ENCODE assay signal across 8 cellular contexts in the genomic region with DNA sequence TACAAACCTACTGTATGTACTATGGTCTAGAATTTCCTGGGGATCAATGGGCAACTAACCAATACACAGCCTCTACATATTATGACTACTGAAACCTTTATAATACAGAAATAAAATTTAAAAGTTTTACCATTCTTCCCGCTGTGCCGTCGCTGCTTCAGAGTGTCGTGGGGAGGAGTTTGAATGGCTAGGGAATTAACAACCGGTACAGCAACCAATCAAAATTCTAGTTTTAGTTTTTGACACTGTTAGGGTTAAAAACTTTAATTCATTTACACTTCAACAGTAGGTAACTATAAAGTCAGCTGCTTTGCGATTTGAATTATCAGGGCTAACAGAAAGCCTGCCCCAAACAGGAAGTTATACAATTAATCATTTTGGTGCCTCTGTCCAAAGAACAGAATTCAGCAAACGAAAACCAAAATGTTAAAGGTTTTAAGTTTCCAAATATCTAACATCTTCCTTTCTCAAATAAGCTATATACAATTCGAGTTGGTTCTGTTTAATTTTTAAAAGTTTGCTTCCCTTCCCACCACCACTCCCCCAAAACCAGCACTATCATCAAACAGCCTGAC. TPM values are rescaled to one million over a fixed set of nuclear protein-coding genes. Genes with fewer than 3 reads are reported as not detected.
DNase-seq lines count a peak whose midpoint lies in the region; ATAC-seq and TF ChIP-seq lines count a peak whose summit lies in the region.

No MANE protein-coding gene starts in this region.

- ATAC-seq in IMR-90 (ENCODE audit: low read depth) (no peak), GM21381 (IDR thresholded peaks at IDR 0.05; ENCODE audit: unreplicated experiment) (no peak)

- peak overlapping the region; percentile 85 for H3K4me3 ChIP-seq in BJ (ENCODE audit: low read depth, low read length)
- peak overlapping the region; percentile 83 for H3K4me3 ChIP-seq in IMR-90 (ENCODE audit: insufficient read depth, low read depth, low read length)
- peak overlapping the region; percentile 82 to 98 (median 88) for H3K4me3 ChIP-seq in breast epithelium
- peak overlapping the region; percentile 91 for H3K4me3 ChIP-seq in mesodermal cell (ENCODE audit: extremely low read depth, insufficient read depth, low read length, poor library complexity, severe bottlenecking)

- H2BK5ac ChIP-seq in IMR-90 (ENCODE audit: low read depth, low read length, poor library complexity, severe bottlenecking) = no peak overlapping the region

- no peak overlapping the region for H2AFZ ChIP-seq in IMR-90 (replicated peaks; ENCODE audit: low read length, poor library complexity)

- peaks cover 10% of the 10 kb centered on the region; the same call in 1 of the 2 replicates for H3K9me1 ChIP-seq in IMR-90 (ENCODE audit: insufficient read depth, low read length)

- H4K20me1 ChIP-seq in IMR-90 (ENCODE audit: insufficient read depth, low read length) = peaks cover 70% of the 10 kb centered on the region

- no peak overlapping the region for H2AK5ac ChIP-seq in IMR-90 (ENCODE audit: low read depth, low read length)

- intact Hi-C loops in IMR-90 (cut with micrococcal nuclease) (loop anchor here (1.0 kb wide), 1 partner anchor 8 kb away; no protein-coding TSS in a partner anchor), breast epithelium (cut with DNase I; ENCODE audit: low total_unique reads) (no loop called here), posterior cingulate gyrus (cut with DNase I) (loop anchor here (5.0 to 10.0 kb wide), 4 partner anchors 89 to 641 kb away; partner anchors contain the start of genes LIN54 and THAP9)

- H2AK9ac ChIP-seq in IMR-90 (replicated peaks; ENCODE audit: low read depth, low read length, poor library complexity) = no peak overlapping the region

- POLR2A ChIA-PET in BJ (lab: Charles Lee) = no interaction called here
- POLR2A ChIA-PET in IMR-90 (lab: Charles Lee; ENCODE audit: unreplicated experiment) = no interaction called here

- dilution Hi-C loops in IMR-90 (cut with HindIII; ENCODE audit: low sequenced_read_pairs, unreplicated experiment) = no loop called here

- H2BK120ac ChIP-seq in IMR-90 (ENCODE audit: low read depth, low read length) = no peak overlapping the region

- no peak overlapping the region; the same call in 1 of the 2 replicates for H3K56ac ChIP-seq in IMR-90 (ENCODE audit: extremely low read depth, insufficient read depth, low read length)

- no peak for TF ChIP-seq RAD21 in IMR-90 (IDR thresholded peaks at IDR 0.05; ENCODE audit: low read length)

- no peak overlapping the region for H2BK20ac ChIP-seq in IMR-90 (ENCODE audit: low read depth, low read length)

- no peak overlapping the region for H3K4ac ChIP-seq in IMR-90 (ENCODE audit: low read depth, low read length)

- H3K27ac ChIP-seq in IMR-90 (ENCODE audit: insufficient read depth, low read length) = no peak overlapping the region
- H3K27ac ChIP-seq in breast epithelium = peak overlapping the region in 1 of 2 donors; percentile 100
- H3K27ac ChIP-seq in mesodermal cell (ENCODE audit: low read depth, low read length, severe bottlenecking) = no peak overlapping the region

- no peak overlapping the region for H4K91ac ChIP-seq in IMR-90 (ENCODE audit: insufficient read depth, low read depth, low read length)

- H3K79me1 ChIP-seq in IMR-90 (ENCODE audit: low read depth in 1 of 2, low read length in 2 of 2) = peaks cover 6 to 23% of the 10 kb centered on the region in 2 experiments

- H3K9ac ChIP-seq in IMR-90 (ENCODE audit: low read depth, low read length) = peak overlapping the region; percentile 96; the same call in 1 of the 2 replicates

- in situ Hi-C loops in IMR-90 (cut with MboI; ENCODE audit: low sequenced_read_pairs) = no loop called here

- H3K14ac ChIP-seq in IMR-90 (replicated peaks; ENCODE audit: low read depth, low read length) = peak overlapping the region; percentile 11; the same call in 1 of the 2 replicates

- no peak overlapping the region for H4K5ac ChIP-seq in IMR-90 (ENCODE audit: low read depth, low read length)

- H3K18ac ChIP-seq in IMR-90 (ENCODE audit: low read depth, low read length) = no peak overlapping the region

- H3K4me1 ChIP-seq in IMR-90 (ENCODE audit: control insufficient read depth, insufficient read depth, low read length) (no peaks in the 10 kb centered on the region), breast epithelium (peaks cover 0 to 23% of the 10 kb centered on the region in 2 donors), mesodermal cell (ENCODE audit: control insufficient read depth, insufficient read depth, low read length, poor library complexity, severe bottlenecking) (peaks cover 25% of the 10 kb centered on the region)

- no CpG with 5 or more reads among the region's 8 CpGs for WGBS in IMR-90 (ENCODE audit: extremely low coverage in 2 of 2, insufficient read length in 1 of 2), 2 experiments
- WGBS in mesodermal cell (ENCODE audit: insufficient coverage in 2 of 2), 2 experiments = 0% methylated on average over 1 of the region's 8 CpGs; no CpG with 5 or more reads in 1 of the 2 experiments

- no peak for TF ChIP-seq POLR2A in IMR-90 (IDR thresholded peaks at IDR 0.05; ENCODE audit: low read depth, low read length)
- TF ChIP-seq POLR2A in breast epithelium (IDR thresholded peaks at IDR 0.05) = no peak

- H3K4me2 ChIP-seq in IMR-90 (ENCODE audit: low read depth, low read length) = peak overlapping the region; percentile 94

- no peak for DNase-seq in BJ (ENCODE audit: low read depth)
- peak; percentile 18 for DNase-seq in IMR-90
- DNase-seq in breast epithelium (ENCODE audit: low spot score in 2 of 2) = no peak
- DNase-seq in iPS-NIHi11 (ENCODE audit: low spot score) = no peak
- DNase-seq in posterior cingulate gyrus = no peak
- DNase-seq in NCI-H748 (lab: John Stamatoyannopoulos, UW; ENCODE audit: unreplicated experiment) = no peak

- BruUV-seq in IMR-90 (replicated peaks; lab: Mats Ljungman, UMichigan) = no TSS peak

- CTCF ChIA-PET in BJ (lab: Yijun Ruan, JAX) = interaction anchor here (0.5 to 2.8 kb wide), 2 partner anchors 11 to 221 kb away, joined by 3 to 14 read pairs; no protein-coding TSS in a partner anchor
- CTCF ChIA-PET in IMR-90 (lab: Yijun Ruan, JAX) = interaction anchor here (3.2 kb wide), 1 partner anchor 11 kb away, joined by 13 read pairs; no protein-coding TSS in a partner anchor

- no peaks in the 10 kb centered on the region for H3K9me3 ChIP-seq in IMR-90 (ENCODE audit: control insufficient read depth, insufficient read depth, low read length)
- no peaks in the 10 kb centered on the region for H3K9me3 ChIP-seq in breast epithelium
- H3K9me3 ChIP-seq in mesodermal cell (ENCODE audit: control insufficient read depth, low read length) = no peaks in the 10 kb centered on the region

- no peak overlapping the region for H4K8ac ChIP-seq in IMR-90 (ENCODE audit: low read depth in 2 of 2, low read length in 2 of 2)

- H2BK15ac ChIP-seq in IMR-90 (ENCODE audit: low read depth, low read length) = no peak overlapping the region

- H3K36me3 ChIP-seq in BJ (ENCODE audit: control insufficient read depth, insufficient read depth, low read length) (peaks cover 2% of the 10 kb centered on the region), IMR-90 (ENCODE audit: control insufficient read depth, insufficient read depth, low read length) (peaks cover 7% of the 10 kb centered on the region; the same call in 1 of the 2 replicates), breast epithelium (no peaks in the 10 kb centered on the region), mesodermal cell (ENCODE audit: control insufficient read depth, insufficient read depth, low read length) (peaks cover 48% of the 10 kb centered on the region)

- peak overlapping the region; percentile 73; the same call in 1 of the 2 replicates for H3K23ac ChIP-seq in IMR-90 (ENCODE audit: low read depth, low read length)

- H3K27me3 ChIP-seq in BJ (ENCODE audit: control insufficient read depth, insufficient read depth, low read length) (no peaks in the 10 kb centered on the region), IMR-90 (ENCODE audit: control insufficient read depth, insufficient read depth, low read length) (no peaks in the 10 kb centered on the region), breast epithelium (no peaks in the 10 kb centered on the region)

- TF ChIP-seq CTCF in BJ (IDR thresholded peaks at IDR 0.05; ENCODE audit: insufficient read depth, low read depth, low read length) = no peak
- no peak for TF ChIP-seq CTCF in IMR-90 (conservative IDR thresholded peaks at IDR 0.05; ENCODE audit: low read depth, low read length)
- no peak for TF ChIP-seq CTCF in breast epithelium (IDR thresholded peaks at IDR 0.05)

TF ChIP-seq in IMR-90, 13 proteins besides CTCF, POLR2A, EP300 and RAD21 (continues in another document):
- TF ChIP-seq FOS (IDR thresholded peaks at IDR 0.05; ENCODE audit: low read depth, low read length) = no peak
- TF ChIP-seq CEBPB (IDR thresholded peaks at IDR 0.05; ENCODE audit: low read depth, low read length) = no peak
- TF ChIP-seq RFX5 (IDR thresholded peaks at IDR 0.05; ENCODE audit: low read depth, low read length) = no peak
- no peak for TF ChIP-seq BHLHE40 (IDR thresholded peaks at IDR 0.05; ENCODE audit: low read depth, low read length)
- TF ChIP-seq CHD1 (IDR thresholded peaks at IDR 0.05; ENCODE audit: low read depth, low read length) = no peak

RNA-seq across cellular contexts. Expression of gene HNRNPD, which starts 2.3 kb away (rescaled TPM):
- polyA plus RNA-seq in BJ (2011; rRNA removed) = 40.5 and 41.1 TPM in 2 replicates
- polyA minus RNA-seq in BJ (2011; rRNA and poly(A)+ RNA removed) = 6.8 and 18.4 TPM in 2 replicates
- total RNA-seq in IMR-90 (2012; rRNA removed) = 9.7 and 26.1 TPM in 2 replicates
- 118 and 142 TPM in 2 replicates for polyA plus RNA-seq in IMR-90 (2012; rRNA removed)
- polyA plus RNA-seq in IMR-90 (2012; cell fraction: cytosol; rRNA removed) = 261 and 286 TPM in 2 replicates
- 487 and 553 TPM in 2 replicates for polyA plus RNA-seq in IMR-90 (2012; cell fraction: nucleus; rRNA removed; ENCODE audit: low replicate concordance)
- 100 to 1,000 TPM in 2 of 3 donors, 10 to 100 TPM in 1; 85.1 to 130 (median 122) TPM for total RNA-seq in breast epithelium
- 267 TPM for polyA plus RNA-seq in mesodermal cell (2013, experiment 1 of 2)
- 286 TPM for polyA plus RNA-seq in mesodermal cell (2013, experiment 2 of 2)

RNA-seq across cellular contexts. Expression of gene HNRNPDL, which starts 58.8 kb away (rescaled TPM):
- polyA plus RNA-seq in BJ (2011; rRNA removed) (74.1 and 154 TPM in 2 replicates), IMR-90 (2012; rRNA removed) (249 and 276 TPM in 2 replicates)
- 16.2 and 24.2 TPM in 2 replicates for polyA minus RNA-seq in BJ (2011; rRNA and poly(A)+ RNA removed)
- total RNA-seq in IMR-90 (2012; rRNA removed) (52.9 and 203 TPM in 2 replicates), breast epithelium (100 to 1,000 TPM; 116 to 253 (median 211) TPM)
- 25.2 and 31.1 TPM in 2 replicates for polyA plus RNA-seq in IMR-90 (2012; cell fraction: cytosol; rRNA removed)
- 95.7 and 500 TPM in 2 replicates for polyA plus RNA-seq in IMR-90 (2012; cell fraction: nucleus; rRNA removed; ENCODE audit: low replicate concordance)
- polyA plus RNA-seq in mesodermal cell (2013, experiment 1 of 2) = 284 TPM
- polyA plus RNA-seq in mesodermal cell (2013, experiment 2 of 2) = 351 TPM

RNA-seq across cellular contexts. Expression of gene ENOPH1, which starts 58.9 kb away (rescaled TPM):
- 6.2 and 8.6 TPM in 2 replicates for polyA plus RNA-seq in BJ (2011; rRNA removed)
- polyA minus RNA-seq in BJ (2011; rRNA and poly(A)+ RNA removed) = 3.5 and 4.2 TPM in 2 replicates
- 36.0 and 51.7 TPM in 2 replicates for total RNA-seq in IMR-90 (2012; rRNA removed)
- 12.3 and 18.0 TPM in 2 replicates for polyA plus RNA-seq in IMR-90 (2012; rRNA removed)
- 3.7 and 4.8 TPM in 2 replicates for polyA plus RNA-seq in IMR-90 (2012; cell fraction: cytosol; rRNA removed)
- polyA plus RNA-seq in IMR-90 (2012; cell fraction: nucleus; rRNA removed; ENCODE audit: low replicate concordance) = 1.5 and 5.9 TPM in 2 replicates
- total RNA-seq in breast epithelium = 10 to 100 TPM; 19.2 to 30.8 (median 29.7) TPM
- polyA plus RNA-seq in mesodermal cell (2013, experiment 1 of 2) = 41.4 TPM
- 40.2 TPM for polyA plus RNA-seq in mesodermal cell (2013, experiment 2 of 2)
